In genomic region chr19:1250374-1251232, GRCh38 we compare ENCODE assay signal across 1 cellular context.
TF ChIP-seq lines count a peak whose summit lies in the region.

No MANE protein-coding gene starts in this region.

TF ChIP-seq in HepG2, 621 proteins besides CTCF, POLR2A, EP300 and RAD21 (continued from another document):
- TF ChIP-seq CENPBD1 (CRISPR knock-in tag; IDR thresholded peaks at IDR 0.05; ENCODE audit: borderline replicate concordance, low read depth) (no peak), ZNF652 (CRISPR knock-in tag; IDR thresholded peaks at IDR 0.05; ENCODE audit: borderline replicate concordance, low read depth) (no peak), ZNF777 (CRISPR knock-in tag; IDR thresholded peaks at IDR 0.05) (no peak), MYPOP (CRISPR knock-in tag; IDR thresholded peaks at IDR 0.05) (no peak), USF2 (IDR thresholded peaks at IDR 0.05; ENCODE audit: low read depth, low read length) (no peak), USF2 (CRISPR knock-in tag; IDR thresholded peaks at IDR 0.05; ENCODE audit: borderline replicate concordance) (no peak), ZNF296 (CRISPR knock-in tag; conservative IDR thresholded peaks at IDR 0.05) (0 out of 2 replicates have a peak, but pooled peaks have one; percentile 29), ZNF782 (CRISPR knock-in tag; IDR thresholded peaks at IDR 0.05; ENCODE audit: borderline replicate concordance) (no peak), MAZ (IDR thresholded peaks at IDR 0.05; ENCODE audit: borderline replicate concordance, low read depth, low read length) (peak; percentile 47; the same call in 1 of the 2 replicates), MAZ (CRISPR knock-in tag; IDR thresholded peaks at IDR 0.05; ENCODE audit: low read depth) (no peak; the same call in 1 of the 2 replicates), PHF8 (CRISPR knock-in tag; IDR thresholded peaks at IDR 0.05) (0 out of 2 replicates have a peak, but pooled peaks have one; percentile 10), ZNF446 (CRISPR knock-in tag; IDR thresholded peaks at IDR 0.05) (no peak), HNF4A (CRISPR knock-in tag; IDR thresholded peaks at IDR 0.05) (no peak), ELK4 (CRISPR knock-in tag; IDR thresholded peaks at IDR 0.05; ENCODE audit: borderline replicate concordance) (no peak), ARNT (IDR thresholded peaks at IDR 0.05) (no peak), TAF15 (IDR thresholded peaks at IDR 0.05; ENCODE audit: low read depth, low read length, poor library complexity, severe bottlenecking) (no peak), GZF1 (CRISPR knock-in tag; IDR thresholded peaks at IDR 0.05) (no peak), MEIS2 (CRISPR knock-in tag; IDR thresholded peaks at IDR 0.05) (no peak), ATRX (CRISPR knock-in tag; IDR thresholded peaks at IDR 0.05; ENCODE audit: borderline replicate concordance) (no peak), SP5 (CRISPR knock-in tag; IDR thresholded peaks at IDR 0.05; ENCODE audit: borderline replicate concordance, low read depth) (0 out of 2 replicates have a peak, but pooled peaks have one; percentile 33), FOSL2 (CRISPR knock-in tag; IDR thresholded peaks at IDR 0.05) (peak; percentile 37; the same call in 1 of the 2 replicates), ZBTB2 (CRISPR knock-in tag; IDR thresholded peaks at IDR 0.05; ENCODE audit: low read depth) (no peak; the same call in 1 of the 2 replicates), ELF3 (CRISPR knock-in tag; IDR thresholded peaks at IDR 0.05) (no peak), RBFOX2 (IDR thresholded peaks at IDR 0.05; ENCODE audit: low read depth, low read length) (peak; percentile 51), ZNF263 (CRISPR knock-in tag; IDR thresholded peaks at IDR 0.05) (no peak), THAP9 (CRISPR knock-in tag; IDR thresholded peaks at IDR 0.05; ENCODE audit: borderline replicate concordance) (no peak), ZNF724P (CRISPR knock-in tag; IDR thresholded peaks at IDR 0.05; ENCODE audit: borderline replicate concordance) (no peak), IRF2 (CRISPR knock-in tag; IDR thresholded peaks at IDR 0.05) (no peak), ZBTB10 (CRISPR knock-in tag; IDR thresholded peaks at IDR 0.05; ENCODE audit: borderline replicate concordance) (no peak), ZHX1 (CRISPR knock-in tag; IDR thresholded peaks at IDR 0.05; ENCODE audit: low read depth) (no peak), HOXD1 (CRISPR knock-in tag; IDR thresholded peaks at IDR 0.05) (no peak), NR2F6 (IDR thresholded peaks at IDR 0.05) (no peak), NR2F6 (CRISPR knock-in tag; IDR thresholded peaks at IDR 0.05) (no peak)
